In genomic region chr18:13181765-13182164, GRCh38 we compare ENCODE assay signal across 1 cellular context.
TF ChIP-seq lines count a peak whose summit lies in the region.

No MANE protein-coding gene starts in this region.

TF ChIP-seq in GM23338, 12 proteins besides CTCF, POLR2A, EP300 and RAD21 (continued from another document):
- TF ChIP-seq NANOG (IDR thresholded peaks at IDR 0.05; ENCODE audit: borderline replicate concordance) (no peak), ETS1 (IDR thresholded peaks at IDR 0.05) (no peak), REST (IDR thresholded peaks at IDR 0.05; ENCODE audit: unreplicated experiment) (no peak), ZNF114 (CRISPR knock-in tag; IDR thresholded peaks at IDR 0.05) (no peak)
- TF ChIP-seq, protein P1, sequence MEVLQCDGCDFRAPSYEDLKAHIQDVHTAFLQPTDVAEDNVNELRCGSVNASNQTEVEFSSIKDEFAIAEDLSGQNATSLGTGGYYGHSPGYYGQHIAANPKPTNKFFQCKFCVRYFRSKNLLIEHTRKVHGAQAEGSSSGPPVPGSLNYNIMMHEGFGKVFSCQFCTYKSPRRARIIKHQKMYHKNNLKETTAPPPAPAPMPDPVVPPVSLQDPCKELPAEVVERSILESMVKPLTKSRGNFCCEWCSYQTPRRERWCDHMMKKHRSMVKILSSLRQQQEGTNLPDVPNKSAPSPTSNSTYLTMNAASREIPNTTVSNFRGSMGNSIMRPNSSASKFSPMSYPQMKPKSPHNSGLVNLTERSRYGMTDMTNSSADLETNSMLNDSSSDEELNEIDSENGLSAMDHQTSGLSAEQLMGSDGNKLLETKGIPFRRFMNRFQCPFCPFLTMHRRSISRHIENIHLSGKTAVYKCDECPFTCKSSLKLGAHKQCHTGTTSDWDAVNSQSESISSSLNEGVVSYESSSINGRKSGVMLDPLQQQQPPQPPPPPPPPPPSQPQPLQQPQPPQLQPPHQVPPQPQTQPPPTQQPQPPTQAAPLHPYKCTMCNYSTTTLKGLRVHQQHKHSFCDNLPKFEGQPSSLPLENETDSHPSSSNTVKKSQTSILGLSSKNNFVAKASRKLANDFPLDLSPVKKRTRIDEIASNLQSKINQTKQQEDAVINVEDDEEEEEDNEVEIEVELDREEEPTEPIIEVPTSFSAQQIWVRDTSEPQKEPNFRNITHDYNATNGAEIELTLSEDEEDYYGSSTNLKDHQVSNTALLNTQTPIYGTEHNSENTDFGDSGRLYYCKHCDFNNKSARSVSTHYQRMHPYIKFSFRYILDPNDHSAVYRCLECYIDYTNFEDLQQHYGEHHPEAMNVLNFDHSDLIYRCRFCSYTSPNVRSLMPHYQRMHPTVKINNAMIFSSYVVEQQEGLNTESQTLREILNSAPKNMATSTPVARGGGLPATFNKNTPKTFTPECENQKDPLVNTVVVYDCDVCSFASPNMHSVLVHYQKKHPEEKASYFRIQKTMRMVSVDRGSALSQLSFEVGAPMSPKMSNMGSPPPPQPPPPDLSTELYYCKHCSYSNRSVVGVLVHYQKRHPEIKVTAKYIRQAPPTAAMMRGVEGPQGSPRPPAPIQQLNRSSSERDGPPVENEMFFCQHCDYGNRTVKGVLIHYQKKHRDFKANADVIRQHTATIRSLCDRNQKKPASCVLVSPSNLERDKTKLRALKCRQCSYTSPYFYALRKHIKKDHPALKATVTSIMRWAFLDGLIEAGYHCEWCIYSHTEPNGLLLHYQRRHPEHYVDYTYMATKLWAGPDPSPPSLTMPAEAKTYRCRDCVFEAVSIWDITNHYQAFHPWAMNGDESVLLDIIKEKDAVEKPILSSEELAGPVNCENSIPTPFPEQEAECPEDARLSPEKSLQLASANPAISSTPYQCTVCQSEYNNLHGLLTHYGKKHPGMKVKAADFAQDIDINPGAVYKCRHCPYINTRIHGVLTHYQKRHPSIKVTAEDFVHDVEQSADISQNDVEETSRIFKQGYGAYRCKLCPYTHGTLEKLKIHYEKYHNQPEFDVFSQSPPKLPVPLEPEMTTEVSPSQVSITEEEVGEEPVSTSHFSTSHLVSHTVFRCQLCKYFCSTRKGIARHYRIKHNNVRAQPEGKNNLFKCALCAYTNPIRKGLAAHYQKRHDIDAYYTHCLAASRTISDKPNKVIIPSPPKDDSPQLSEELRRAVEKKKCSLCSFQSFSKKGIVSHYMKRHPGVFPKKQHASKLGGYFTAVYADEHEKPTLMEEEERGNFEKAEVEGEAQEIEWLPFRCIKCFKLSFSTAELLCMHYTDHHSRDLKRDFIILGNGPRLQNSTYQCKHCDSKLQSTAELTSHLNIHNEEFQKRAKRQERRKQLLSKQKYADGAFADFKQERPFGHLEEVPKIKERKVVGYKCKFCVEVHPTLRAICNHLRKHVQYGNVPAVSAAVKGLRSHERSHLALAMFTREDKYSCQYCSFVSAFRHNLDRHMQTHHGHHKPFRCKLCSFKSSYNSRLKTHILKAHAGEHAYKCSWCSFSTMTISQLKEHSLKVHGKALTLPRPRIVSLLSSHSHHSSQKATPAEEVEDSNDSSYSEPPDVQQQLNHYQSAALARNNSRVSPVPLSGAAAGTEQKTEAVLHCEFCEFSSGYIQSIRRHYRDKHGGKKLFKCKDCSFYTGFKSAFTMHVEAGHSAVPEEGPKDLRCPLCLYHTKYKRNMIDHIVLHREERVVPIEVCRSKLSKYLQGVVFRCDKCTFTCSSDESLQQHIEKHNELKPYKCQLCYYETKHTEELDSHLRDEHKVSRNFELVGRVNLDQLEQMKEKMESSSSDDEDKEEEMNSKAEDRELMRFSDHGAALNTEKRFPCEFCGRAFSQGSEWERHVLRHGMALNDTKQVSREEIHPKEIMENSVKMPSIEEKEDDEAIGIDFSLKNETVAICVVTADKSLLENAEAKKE (CRISPR knock-in tag; IDR thresholded peaks at IDR 0.05): no peak
